8 cellular contexts compared by ENCODE assay signal in genomic region chr7:50369408-50370026, GRCh38.
A peak's percentile ranks its signal among the peaks of the same experiment; 100 is the strongest.
DNase-seq lines count a peak whose midpoint lies in the region; ATAC-seq, FAIRE-seq and TF ChIP-seq lines count a peak whose summit lies in the region.

No MANE protein-coding gene starts in this region.

- no peaks in the 10 kb centered on the region for H3K4me1 ChIP-seq in left ventricle myocardium inferior
- no peaks in the 10 kb centered on the region for H3K4me1 ChIP-seq in right atrium auricular region
- H3K4me1 ChIP-seq in keratinocyte (ENCODE audit: control insufficient read depth, extremely low read depth, insufficient read depth, low read length): no peaks in the 10 kb centered on the region

- peaks cover 94% of the 10 kb centered on the region for H3K36me3 Mint-ChIP-seq in activated CD4-positive, alpha-beta T cell treated with anti-CD3 and anti-CD28 coated beads, Interleukin-2, amount 10 ng/mL, durations not matched to agents 7 days and 5 days (ENCODE audit: low read depth)

- DNase-seq in left ventricle myocardium inferior (no peak), right atrium auricular region (ENCODE audit: low spot score) (no peak), NAMALWA (ENCODE audit: low spot score) (peak; percentile 93), keratinocyte (ENCODE audit: low read depth, low spot score) (no peak)
- peak; percentile 72 for DNase-seq in activated CD4-positive, alpha-beta T cell treated with anti-CD3 and anti-CD28 coated beads, Interleukin-2, amount 10 ng/mL, durations not matched to agents 7 days and 5 days

- no peaks in the 10 kb centered on the region for H3K36me3 ChIP-seq in left ventricle myocardium inferior
- no peaks in the 10 kb centered on the region for H3K36me3 ChIP-seq in right atrium auricular region
- no peaks in the 10 kb centered on the region for H3K36me3 ChIP-seq in keratinocyte (ENCODE audit: control insufficient read depth in 2 of 2, extremely low read depth in 1 of 2, insufficient read depth in 2 of 2, low read length in 2 of 2)

- H3K79me2 ChIP-seq in keratinocyte (ENCODE audit: control insufficient read depth, insufficient read depth, low read length): no peaks in the 10 kb centered on the region

- peak; percentile 33 for TF ChIP-seq CTCF in left ventricle myocardium inferior (IDR thresholded peaks at IDR 0.05; ENCODE audit: borderline replicate concordance)
- peak in 1 of 2 donors; percentile 49 for TF ChIP-seq CTCF in right atrium auricular region (IDR thresholded peaks at IDR 0.05)
- TF ChIP-seq CTCF in keratinocyte (optimal IDR thresholded peaks at IDR 0.05 in 1 of 3, IDR thresholded peaks at IDR 0.05 in 1 of 3, conservative IDR thresholded peaks at IDR 0.05 in 1 of 3; ENCODE audit: extremely low read depth in 1 of 3, insufficient read depth in 2 of 3, low read length in 3 of 3): peak; percentile 49 to 59 (median 53)

- no peaks in the 10 kb centered on the region for H3K9me3 Mint-ChIP-seq in activated CD4-positive, alpha-beta T cell treated with anti-CD3 and anti-CD28 coated beads, Interleukin-2, amount 10 ng/mL, durations not matched to agents 7 days and 5 days

- no peak overlapping the region for H3K4me2 ChIP-seq in keratinocyte (ENCODE audit: control insufficient read depth, extremely low read depth, insufficient read depth, low read depth, low read length)

- no peak for FAIRE-seq in keratinocyte (lab: Jason Lieb, UNC)

- H3K9me3 ChIP-seq in left ventricle myocardium inferior (replicated peaks): peaks cover 23% of the 10 kb centered on the region
- peaks cover 0 to 12% of the 10 kb centered on the region in 2 donors for H3K9me3 ChIP-seq in right atrium auricular region
- peaks cover 2% of the 10 kb centered on the region for H3K9me3 ChIP-seq in keratinocyte (ENCODE audit: control insufficient read depth, low read depth, low read length)

- intact Hi-C loops in left ventricle myocardium inferior (cut with micrococcal nuclease): no loop called here

- dilution Hi-C loops in keratinocyte (cut with MboI; ENCODE audit: extremely low pct_ligation_motif_present, low sequenced_read_pairs): no loop called here

- no peak overlapping the region for H2AFZ ChIP-seq in keratinocyte (ENCODE audit: control insufficient read depth, low read length)

- H3K27ac ChIP-seq in left ventricle myocardium inferior (replicated peaks) (no peak overlapping the region), right atrium auricular region (no peak overlapping the region), keratinocyte (ENCODE audit: control insufficient read depth, insufficient read depth, low read length) (no peak overlapping the region)

- peaks cover 19% of the 10 kb centered on the region for H3K27me3 ChIP-seq in left ventricle myocardium inferior (ENCODE audit: low read depth)
- H3K27me3 ChIP-seq in right atrium auricular region: no peaks in the 10 kb centered on the region
- H3K27me3 ChIP-seq in keratinocyte (ENCODE audit: control insufficient read depth, extremely low read depth, insufficient read depth, low read length): peaks cover 3% of the 10 kb centered on the region

- no peaks in the 10 kb centered on the region for H4K20me1 ChIP-seq in keratinocyte (ENCODE audit: control insufficient read depth, extremely low read depth, insufficient read depth, low read length)

- POLR2A ChIA-PET in activated CD4-positive, alpha-beta T cell treated with anti-CD3 and anti-CD28 coated beads, Interleukin-2, amount 10 ng/mL, durations not matched to agents 7 days and 5 days (lab: Charles Lee): interaction anchor here (0.6 to 0.7 kb wide), 2 partner anchors 14 to 104 kb away, joined by 3 read pairs; no protein-coding TSS in a partner anchor

- peaks cover 96% of the 10 kb centered on the region for H3K4me1 Mint-ChIP-seq in activated CD4-positive, alpha-beta T cell treated with anti-CD3 and anti-CD28 coated beads, Interleukin-2, amount 10 ng/mL, durations not matched to agents 7 days and 5 days

- H3K4me3 Mint-ChIP-seq in activated CD4-positive, alpha-beta T cell treated with anti-CD3 and anti-CD28 coated beads, Interleukin-2, amount 10 ng/mL, durations not matched to agents 7 days and 5 days: peak overlapping the region; percentile 1

- H3K4me3 ChIP-seq in left ventricle myocardium inferior (no peak overlapping the region), right atrium auricular region (no peak overlapping the region), keratinocyte (ENCODE audit: control insufficient read depth in 2 of 3, extremely low read depth in 1 of 3, insufficient read depth in 2 of 3, low read depth in 1 of 3, low read length in 3 of 3) (no peak overlapping the region)

- H3K27ac Mint-ChIP-seq in activated CD4-positive, alpha-beta T cell treated with anti-CD3 and anti-CD28 coated beads, Interleukin-2, amount 10 ng/mL, durations not matched to agents 7 days and 5 days: peak overlapping the region; percentile 83

- CTCF ChIA-PET in activated CD4-positive, alpha-beta T cell treated with anti-CD3 and anti-CD28 coated beads, Interleukin-2, amount 10 ng/mL, durations not matched to agents 7 days and 5 days (lab: Charles Lee): interaction anchor here (0.8 to 11.9 kb wide), 16 partner anchors 9 to 183 kb away, joined by 3 to 106 read pairs (median 4); no protein-coding TSS in a partner anchor

- no peak overlapping the region for H3K9ac ChIP-seq in keratinocyte (ENCODE audit: control insufficient read depth, extremely low read depth, insufficient read depth, low read length)

- ATAC-seq in GM19324 (IDR thresholded peaks at IDR 0.05; ENCODE audit: low FRiP score, unreplicated experiment): no peak
- no peak for ATAC-seq in GM19452 (IDR thresholded peaks at IDR 0.05; ENCODE audit: unreplicated experiment)
- no peak for ATAC-seq in GM21381 (IDR thresholded peaks at IDR 0.05; ENCODE audit: unreplicated experiment)

- H3K9me1 ChIP-seq in keratinocyte (ENCODE audit: control insufficient read depth, extremely low read depth, insufficient read depth, low read length): no peaks in the 10 kb centered on the region

- H3K27me3 Mint-ChIP-seq in activated CD4-positive, alpha-beta T cell treated with anti-CD3 and anti-CD28 coated beads, Interleukin-2, amount 10 ng/mL, durations not matched to agents 7 days and 5 days: no peaks in the 10 kb centered on the region

Comparison
In these comparisons a context has a peak if more than half of its experiments do, and no peak if none do; other contexts are left out.
1. DNase-seq: peak in NAMALWA (single experiment) and activated CD4-positive, alpha-beta T cell treated with anti-CD3 and anti-CD28 coated beads, Interleukin-2, amount 10 ng/mL, durations not matched to agents 7 days and 5 days (single experiment); none in left ventricle myocardium inferior (single experiment), right atrium auricular region (single experiment) and keratinocyte (single experiment).